In genomic region chr5:150105898-150106615, GRCh38 we compare ENCODE assay signal across 1 cellular context.
TF ChIP-seq lines count a peak whose summit lies in the region.

No MANE protein-coding gene starts in this region.

TF ChIP-seq in K562, 482 proteins besides CTCF, POLR2A, EP300 and RAD21:
- TF ChIP-seq ZFP36 (IDR thresholded peaks at IDR 0.05; ENCODE audit: low read depth, low read length, partially characterized antibody) (peak; percentile 11), ELF4 (CRISPR knock-in tag; IDR thresholded peaks at IDR 0.05) (no peak)
